8 cellular contexts compared by ENCODE assay signal in genomic region chr6:126033696-126034095, GRCh38. TPM values are rescaled to one million over a fixed set of nuclear protein-coding genes. Genes with fewer than 3 reads are reported as not detected.
A peak's percentile ranks its signal among the peaks of the same experiment; 100 is the strongest.
DNase-seq lines count a peak whose midpoint lies in the region; ATAC-seq and TF ChIP-seq lines count a peak whose summit lies in the region.

No MANE protein-coding gene starts in this region.

- H3K36me3 Mint-ChIP-seq in osteocyte (ENCODE audit: unreplicated experiment): peaks cover 24% of the 10 kb centered on the region

- no peak overlapping the region for H3K4me3 Mint-ChIP-seq in osteocyte (ENCODE audit: unreplicated experiment)

- ATAC-seq in GM21786 (IDR thresholded peaks at IDR 0.05; ENCODE audit: unreplicated experiment) (peak; percentile 86), SK-N-SH treated with all-trans-retinoic acid at 6 μM for 48 hours (peak; percentile 99)

- peaks cover 11% of the 10 kb centered on the region for H3K4me1 Mint-ChIP-seq in osteocyte (ENCODE audit: unreplicated experiment)

- peak; percentile 77 for TF ChIP-seq CTCF in fibroblast of the aortic adventitia (IDR thresholded peaks at IDR 0.05; ENCODE audit: insufficient read depth, low read length)
- peak; percentile 78 for TF ChIP-seq CTCF in osteocyte (IDR thresholded peaks at IDR 0.05)

- H3K9me3 Mint-ChIP-seq in osteocyte (ENCODE audit: unreplicated experiment): no peaks in the 10 kb centered on the region

- peak overlapping the region; percentile 29 for H3K27ac Mint-ChIP-seq in osteocyte (ENCODE audit: unreplicated experiment)

- no peak overlapping the region for H3K4me3 ChIP-seq in fibroblast of the aortic adventitia (ENCODE audit: low read depth, low read length)

- DNase-seq in NCI-H345 (lab: John Stamatoyannopoulos, UW) (peak; percentile 2), NCI-H345 treated with DMSO at 0.1 percent for 48 hours (lab: John Stamatoyannopoulos, UW; ENCODE audit: unreplicated experiment) (no peak), HuH-7.5 (ENCODE audit: low spot score) (peak; percentile 12), fibroblast of the aortic adventitia (ENCODE audit: low read depth) (peak; percentile 97), osteocyte (ENCODE audit: extremely low spot score, unreplicated experiment) (no peak)
- DNase-seq in activated naive CD4-positive, alpha-beta T cell treated with Interleukin-2 at 50 U/mL for 16 hours: no peak

- no peaks in the 10 kb centered on the region for H3K27me3 Mint-ChIP-seq in osteocyte (ENCODE audit: unreplicated experiment)

TF ChIP-seq in SK-N-SH treated with all-trans-retinoic acid at 6 μM for 48 hours, 23 proteins besides CTCF, POLR2A, EP300 and RAD21:
- no peak for TF ChIP-seq TOX (CRISPR knock-in tag; IDR thresholded peaks at IDR 0.05; ENCODE audit: borderline replicate concordance)
- TF ChIP-seq POU6F1 (CRISPR knock-in tag; IDR thresholded peaks at IDR 0.05; ENCODE audit: borderline replicate concordance, low read depth): no peak
- no peak for TF ChIP-seq ZNF70 (CRISPR knock-in tag; IDR thresholded peaks at IDR 0.05)
- no peak for TF ChIP-seq PATZ1 (CRISPR knock-in tag; IDR thresholded peaks at IDR 0.05; ENCODE audit: borderline replicate concordance)
- TF ChIP-seq GLIS3 (CRISPR knock-in tag; IDR thresholded peaks at IDR 0.05): no peak
- TF ChIP-seq ISL1 (CRISPR knock-in tag; IDR thresholded peaks at IDR 0.05): peak; percentile 63
- TF ChIP-seq ZC3H10 (CRISPR knock-in tag; IDR thresholded peaks at IDR 0.05): no peak
- TF ChIP-seq BACH2 (CRISPR knock-in tag; IDR thresholded peaks at IDR 0.05; ENCODE audit: borderline replicate concordance): no peak

RNA-seq across cellular contexts. Expression of gene TRMT11, which starts 47.4 kb away (rescaled TPM):
- 30.5 and 54.0 TPM in 2 replicates for total RNA-seq in fibroblast of the aortic adventitia (ENCODE audit: low replicate concordance)
- 20.4 and 21.1 TPM in 2 replicates for total RNA-seq in osteocyte

Comparison
In these comparisons a context has a peak if more than half of its experiments do, and no peak if none do; other contexts are left out.
1. DNase-seq: peak in NCI-H345 (single experiment), HuH-7.5 (single experiment) and fibroblast of the aortic adventitia (single experiment); none in NCI-H345 treated with DMSO at 0.1 percent for 48 hours (single experiment), osteocyte (single experiment) and activated naive CD4-positive, alpha-beta T cell treated with Interleukin-2 at 50 U/mL for 16 hours (single experiment).